ENCODE assay signal across 8 cellular contexts in genomic region chr22:39253427-39254070, GRCh38. TPM values are rescaled to one million over a fixed set of nuclear protein-coding genes. Genes with fewer than 3 reads are reported as not detected.
A peak's percentile ranks its signal among the peaks of the same experiment; 100 is the strongest.
DNase-seq lines count a peak whose midpoint lies in the region; ATAC-seq, FAIRE-seq and TF ChIP-seq lines count a peak whose summit lies in the region.

No MANE protein-coding gene starts in this region.

- H3K9me3 ChIP-seq in PC-3 (ENCODE audit: low read length) = no peaks in the 10 kb centered on the region

- no peaks in the 10 kb centered on the region for H3F3A ChIP-seq in PC-3 (ENCODE audit: low read length, unreplicated experiment)

- TF ChIP-seq CTCF in PC-3 (conservative IDR thresholded peaks at IDR 0.05; ENCODE audit: low read depth, low read length) = no peak

- H3K9ac ChIP-seq in PC-3 (ENCODE audit: low read length) = peak overlapping the region; percentile 51

- CTCF ChIA-PET in PC-3 (lab: Charles Lee) = interaction anchor here (0.7 to 0.9 kb wide), 2 partner anchors 24 to 82 kb away, joined by 9 to 14 read pairs; no protein-coding TSS in a partner anchor

- peak overlapping the region; percentile 81 for H3K4me2 ChIP-seq in PC-3 (ENCODE audit: low read length)

- H4K20me1 ChIP-seq in PC-3 (ENCODE audit: low read length) = no peaks in the 10 kb centered on the region

- H3K4me1 ChIP-seq in PC-3 (ENCODE audit: insufficient read depth, low read length) = peaks cover 39% of the 10 kb centered on the region

- H3K27ac ChIP-seq in PC-3 (ENCODE audit: low read length) (peak overlapping the region; percentile 80), caudate nucleus (ENCODE audit: low read depth, low read length) (peak overlapping the region; percentile 72)

- no peaks in the 10 kb centered on the region for H3K9me2 ChIP-seq in PC-3 (replicated peaks; ENCODE audit: low read length)

- no peaks in the 10 kb centered on the region for H3K36me3 ChIP-seq in PC-3 (ENCODE audit: low read depth, low read length)

- peak overlapping the region; percentile 55 for H3K4me3 ChIP-seq in PC-3 (ENCODE audit: low read length)

- H3K79me2 ChIP-seq in PC-3 (ENCODE audit: low read length) = no peaks in the 10 kb centered on the region

- no peak overlapping the region for H2AFZ ChIP-seq in PC-3 (ENCODE audit: low read length)

- FAIRE-seq in urothelium cell line (lab: Jason Lieb, UNC) = peak; percentile 96

- peak; percentile 68 for ATAC-seq in PC-3
- ATAC-seq in left lobe of liver = peak; percentile 40
- no peak for ATAC-seq in HG03469 (IDR thresholded peaks at IDR 0.05; ENCODE audit: unreplicated experiment)

- peak; percentile 62 for DNase-seq in activated CD4-positive, alpha-beta T cell treated with anti-CD3 and anti-CD28 coated beads for 48 hours
- DNase-seq in activated CD4-positive, alpha-beta T cell treated with anti-CD3 and anti-CD28 coated beads for 1 hour = no peak
- DNase-seq in PC-3 (peak; percentile 82), caudate nucleus (lab: John Stamatoyannopoulos, UW) (peak in 37 of 61 donors; percentile 17 to 80 (median 46)), left lobe of liver (ENCODE audit: low spot score) (no peak), urothelium cell line (ENCODE audit: low spot score) (peak; percentile 97), UCSD-AML1 (lab: John Stamatoyannopoulos, UW; ENCODE audit: unreplicated experiment) (no peak)

- no TSS peak for BruUV-seq in PC-3 (replicated peaks; lab: Mats Ljungman, UMichigan)

- POLR2A ChIA-PET in PC-3 (lab: Charles Lee; ENCODE audit: unreplicated experiment) = interaction anchor here (0.5 to 0.6 kb wide), 2 partner anchors 30 to 1092 kb away, joined by 4 to 11 read pairs; no protein-coding TSS in a partner anchor

- no peaks in the 10 kb centered on the region for H3K27me3 ChIP-seq in PC-3 (ENCODE audit: low read length)

- intact Hi-C loops in PC-3 (cut with micrococcal nuclease) = loop anchor here (2.0 to 5.0 kb wide), 3 partner anchors 39 to 79 kb away; no protein-coding TSS in a partner anchor

RNA-seq across cellular contexts. Expression of gene PDGFB, which starts 8.8 kb away (rescaled TPM):
- total RNA-seq in PC-3 (2014; rRNA removed) (29.7 and 33.1 TPM in 2 replicates), left lobe of liver (0.43 TPM)

Comparison
In these comparisons a context has a peak if more than half of its experiments do, and no peak if none do; other contexts are left out.
1. DNase-seq: peak in activated CD4-positive, alpha-beta T cell treated with anti-CD3 and anti-CD28 coated beads for 48 hours (single experiment), PC-3 (single experiment), caudate nucleus (37 of 61) and urothelium cell line (single experiment); none in activated CD4-positive, alpha-beta T cell treated with anti-CD3 and anti-CD28 coated beads for 1 hour (single experiment), left lobe of liver (single experiment) and UCSD-AML1 (single experiment).
2. RNA of gene PDGFB, which starts 8.8 kb away (total RNA-seq): 29.7 to 33.1 TPM in PC-3; 0.43 TPM in left lobe of liver (single experiment); every median in the first group is over 10 times any median in the second.